In the genomic region with DNA sequence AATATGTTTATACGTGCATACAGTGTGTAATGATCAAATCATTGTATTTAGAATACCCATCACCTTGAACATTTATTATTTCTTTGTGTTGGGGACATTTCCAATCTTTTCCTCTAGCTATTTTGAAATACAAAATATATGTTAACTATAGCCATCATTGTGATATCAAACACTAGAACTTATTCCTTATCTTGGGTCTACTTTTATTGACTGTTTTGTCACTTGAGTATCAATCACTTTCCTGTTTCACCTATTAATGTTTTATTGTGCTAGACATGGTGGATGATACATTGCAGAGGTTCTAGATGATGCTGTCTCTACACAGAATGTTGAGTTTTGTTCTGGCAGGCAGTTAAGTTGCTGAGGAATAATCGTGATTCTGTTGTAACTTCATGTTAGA, we compare ENCODE assay signal across 10 cellular contexts.
"Had no signal": no experiment of that assay in that cellular context is flagged by ENCODE, and none has a peak within 500 bp of the region (broad histone marks: within the 10 kb centered on the region; RNA-seq: fewer than 3 reads in every experiment).

No MANE protein-coding gene starts in this region.

- H3K4me3 ChIP-seq: GM23338, HAP-1 had no signal

- H3K4me1 Mint-ChIP-seq: GM23338 had no signal

- H3K4me3 Mint-ChIP-seq: GM23338, IgD-negative memory B cell had no signal

- H3K9ac ChIP-seq: KMS-11 had no signal

- H3K27ac Mint-ChIP-seq: GM23338, IgD-negative memory B cell had no signal

- H3K27ac ChIP-seq: HL-60, KMS-11 had no signal

- ATAC-seq: GM23338, HCT116, HepG2 had no signal

- FAIRE-seq: HepG2 had no signal

- H2AFZ ChIP-seq: GM23338 had no signal

- DNase-seq: H7, Karpas-422, KBM-7 had no signal

- H3K27me3 Mint-ChIP-seq: IgD-negative memory B cell had no signal

- H3K4me2 ChIP-seq: GM23338, KMS-11 had no signal

- H3K4me1 ChIP-seq: HAP-1 had no signal
